Comparison of ENCODE assay signal across 7 cellular contexts in the genomic region with DNA sequence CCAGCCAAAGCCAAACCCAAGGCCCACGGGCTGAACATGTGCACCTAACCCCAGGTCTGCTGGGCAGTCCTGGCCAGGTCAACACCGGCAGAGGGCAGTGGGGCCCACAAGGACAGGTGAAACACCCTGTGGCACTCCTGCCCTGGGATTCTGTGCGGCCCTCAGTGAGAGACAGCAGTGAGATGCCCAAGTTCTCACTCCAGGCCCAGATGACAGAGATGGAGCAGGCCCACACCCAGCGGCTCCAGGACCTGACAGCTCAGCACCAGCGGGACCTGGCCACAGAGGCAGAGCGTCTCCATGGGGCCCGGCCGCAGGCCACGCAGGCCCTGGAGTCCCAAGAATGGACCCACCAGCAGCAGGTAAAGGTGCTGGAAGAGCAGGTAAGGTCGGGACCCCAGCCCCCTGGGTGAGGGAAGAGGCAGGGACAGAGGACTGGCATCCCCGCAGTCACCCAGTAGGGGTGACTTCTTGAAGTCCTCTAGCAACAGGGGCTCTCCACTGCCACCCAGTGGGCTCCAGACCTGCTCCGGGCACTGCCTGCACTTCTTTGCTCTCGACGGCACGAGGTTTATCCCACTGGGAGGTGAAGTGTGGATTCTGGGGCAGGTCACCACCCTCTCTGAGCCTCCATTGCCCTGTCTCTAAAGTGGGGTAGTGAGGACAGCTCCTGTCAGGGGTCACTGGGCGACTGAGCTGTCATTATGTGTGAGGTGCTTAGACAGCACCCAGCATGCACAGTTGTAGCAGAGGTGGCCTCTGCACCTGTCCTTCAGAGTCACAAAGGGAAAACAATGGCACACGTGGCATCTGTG. TPM values are rescaled to one million over a fixed set of nuclear protein-coding genes. Genes with fewer than 3 reads are reported as not detected.
DNase-seq lines count a peak whose midpoint lies in the region; ATAC-seq and TF ChIP-seq lines count a peak whose summit lies in the region.

No MANE protein-coding gene starts in this region.

- no peaks in the 10 kb centered on the region for H3K9me2 ChIP-seq in GM23338 (ENCODE audit: insufficient read depth)

- no peak overlapping the region for H3K27ac Mint-ChIP-seq in GM23338

- H3K9me3 Mint-ChIP-seq in GM23338: no peaks in the 10 kb centered on the region; the same call in 1 of the 3 replicates

- TF ChIP-seq CTCF in GM23338 (conservative IDR thresholded peaks at IDR 0.05; ENCODE audit: low read depth in 2 of 2) (peak; percentile 45 to 70), OCI-LY3 (IDR thresholded peaks at IDR 0.05; ENCODE audit: low read depth, low read length) (peak; percentile 48), fibroblast of lung (conservative IDR thresholded peaks at IDR 0.05 in 1 of 2, IDR thresholded peaks at IDR 0.05 in 1 of 2; ENCODE audit: low read depth in 1 of 2, low read length in 2 of 2) (peak; percentile 36 to 53), smooth muscle cell (IDR thresholded peaks at IDR 0.05; ENCODE audit: borderline replicate concordance, insufficient read depth, poor library complexity, severe bottlenecking) (peak; percentile 25)

- H3K4me1 ChIP-seq in GM23338 (ENCODE audit: insufficient read depth) (no peaks in the 10 kb centered on the region), OCI-LY3 (ENCODE audit: low read length) (peaks cover 6% of the 10 kb centered on the region), fibroblast of lung (ENCODE audit: control insufficient read depth, extremely low read depth, insufficient read depth, low read length) (peaks cover 25% of the 10 kb centered on the region), smooth muscle cell (ENCODE audit: low read depth) (no peaks in the 10 kb centered on the region)

- no peak overlapping the region for H3K9ac ChIP-seq in OCI-LY3 (ENCODE audit: low read length)
- H3K9ac ChIP-seq in fibroblast of lung (ENCODE audit: insufficient read depth, low read length): no peak overlapping the region
- no peak overlapping the region for H3K9ac ChIP-seq in smooth muscle cell (ENCODE audit: low read depth)

- no peak overlapping the region for H3K4me3 ChIP-seq in GM23338
- H3K4me3 ChIP-seq in OCI-LY3 (ENCODE audit: low read length): no peak overlapping the region
- no peak overlapping the region for H3K4me3 ChIP-seq in fibroblast of lung (replicated peaks in 1 of 4; ENCODE audit: control extremely low read depth in 1 of 4, insufficient read depth in 1 of 4, low read depth in 3 of 4, low read length in 4 of 4)
- no peak overlapping the region for H3K4me3 ChIP-seq in smooth muscle cell

- H3K4me1 Mint-ChIP-seq in GM23338: no peaks in the 10 kb centered on the region

- H3K79me2 ChIP-seq in GM23338 (replicated peaks; ENCODE audit: insufficient read depth): no peaks in the 10 kb centered on the region
- H3K79me2 ChIP-seq in OCI-LY3 (ENCODE audit: low read length): no peaks in the 10 kb centered on the region
- no peaks in the 10 kb centered on the region for H3K79me2 ChIP-seq in fibroblast of lung (ENCODE audit: control insufficient read depth, insufficient read depth, low read length)
- H3K79me2 ChIP-seq in smooth muscle cell (ENCODE audit: low read depth): no peaks in the 10 kb centered on the region

- no peak overlapping the region for H3K27ac ChIP-seq in GM23338 (ENCODE audit: low read depth)
- H3K27ac ChIP-seq in OCI-LY3 (ENCODE audit: low read length): no peak overlapping the region
- no peak overlapping the region for H3K27ac ChIP-seq in fibroblast of lung (ENCODE audit: insufficient read depth, low read length)
- H3K27ac ChIP-seq in smooth muscle cell (ENCODE audit: low read depth): no peak overlapping the region

- H4K20me1 ChIP-seq in GM23338 (replicated peaks; ENCODE audit: insufficient read depth) (no peaks in the 10 kb centered on the region), OCI-LY3 (ENCODE audit: insufficient read depth, low read length) (no peaks in the 10 kb centered on the region), fibroblast of lung (ENCODE audit: control insufficient read depth, extremely low read depth, insufficient read depth, low read length) (no peaks in the 10 kb centered on the region), smooth muscle cell (ENCODE audit: low read depth) (no peaks in the 10 kb centered on the region)

- H3K27me3 ChIP-seq in GM23338 (ENCODE audit: insufficient read depth) (no peaks in the 10 kb centered on the region), OCI-LY3 (ENCODE audit: low read depth, low read length) (no peaks in the 10 kb centered on the region), fibroblast of lung (ENCODE audit: control insufficient read depth, insufficient read depth, low read length) (no peaks in the 10 kb centered on the region), smooth muscle cell (ENCODE audit: low read depth) (no peaks in the 10 kb centered on the region)

- H3K27me3 Mint-ChIP-seq in GM23338 (ENCODE audit: insufficient read depth, low read depth, poor library complexity): peaks cover 14% of the 10 kb centered on the region

- no peaks in the 10 kb centered on the region for H3F3A ChIP-seq in GM23338 (replicated peaks; ENCODE audit: low read depth)
- no peaks in the 10 kb centered on the region for H3F3A ChIP-seq in smooth muscle cell (ENCODE audit: low read depth)

- peak; percentile 63 for DNase-seq in GM23338 (ENCODE audit: low spot score)
- peak; percentile 23 to 32 for DNase-seq in fibroblast of lung (ENCODE audit: low read depth in 2 of 2)
- DNase-seq in smooth muscle cell (lab: John Stamatoyannopoulos, UW; ENCODE audit: unreplicated experiment): no peak
- no peak for DNase-seq in NCI-H2107 (lab: John Stamatoyannopoulos, UW)
- DNase-seq in AG20443 (ENCODE audit: low spot score): no peak
- DNase-seq in central memory CD4-positive, alpha-beta T cell: no peak

- no peaks in the 10 kb centered on the region for H3K36me3 Mint-ChIP-seq in GM23338 (ENCODE audit: low read depth)

- H3K4me2 ChIP-seq in GM23338 (no peak overlapping the region), OCI-LY3 (ENCODE audit: low read length) (no peak overlapping the region), fibroblast of lung (ENCODE audit: extremely low read depth, insufficient read depth, low read length) (no peak overlapping the region), smooth muscle cell (no peak overlapping the region)

- 74% methylated on average over 17 of the region's 17 CpGs for WGBS in smooth muscle cell (ENCODE audit: low lambda C conversion rate)

- ATAC-seq in GM23338: peak; percentile 83

- no peak overlapping the region for H3K4me3 Mint-ChIP-seq in GM23338

- H3K9me3 ChIP-seq in OCI-LY3 (ENCODE audit: insufficient read depth, low read length) (no peaks in the 10 kb centered on the region), fibroblast of lung (ENCODE audit: control insufficient read depth, insufficient read depth, low read depth, low read length) (no peaks in the 10 kb centered on the region), smooth muscle cell (replicated peaks; ENCODE audit: low read depth) (no peaks in the 10 kb centered on the region)

- H2AFZ ChIP-seq in GM23338 (no peak overlapping the region), OCI-LY3 (ENCODE audit: low read depth, low read length) (no peak overlapping the region), fibroblast of lung (ENCODE audit: low read length) (no peak overlapping the region), smooth muscle cell (ENCODE audit: low read depth) (no peak overlapping the region)

- H3K36me3 ChIP-seq in GM23338 (ENCODE audit: insufficient read depth): no peaks in the 10 kb centered on the region
- no peaks in the 10 kb centered on the region for H3K36me3 ChIP-seq in OCI-LY3 (replicated peaks; ENCODE audit: low read depth, low read length)
- no peaks in the 10 kb centered on the region for H3K36me3 ChIP-seq in fibroblast of lung (ENCODE audit: control insufficient read depth, insufficient read depth, low read length)
- no peaks in the 10 kb centered on the region for H3K36me3 ChIP-seq in smooth muscle cell (ENCODE audit: low read depth)

TF ChIP-seq in GM23338, 12 proteins besides CTCF, POLR2A, EP300 and RAD21 (continues in another document):
- TF ChIP-seq JUNB (IDR thresholded peaks at IDR 0.05; ENCODE audit: unreplicated experiment) (no peak), EZH2 (IDR thresholded peaks at IDR 0.05; ENCODE audit: low read depth, unreplicated experiment) (no peak), ZNF331 (CRISPR knock-in tag; IDR thresholded peaks at IDR 0.05; ENCODE audit: low read depth) (no peak)
- TF ChIP-seq, protein P1, sequence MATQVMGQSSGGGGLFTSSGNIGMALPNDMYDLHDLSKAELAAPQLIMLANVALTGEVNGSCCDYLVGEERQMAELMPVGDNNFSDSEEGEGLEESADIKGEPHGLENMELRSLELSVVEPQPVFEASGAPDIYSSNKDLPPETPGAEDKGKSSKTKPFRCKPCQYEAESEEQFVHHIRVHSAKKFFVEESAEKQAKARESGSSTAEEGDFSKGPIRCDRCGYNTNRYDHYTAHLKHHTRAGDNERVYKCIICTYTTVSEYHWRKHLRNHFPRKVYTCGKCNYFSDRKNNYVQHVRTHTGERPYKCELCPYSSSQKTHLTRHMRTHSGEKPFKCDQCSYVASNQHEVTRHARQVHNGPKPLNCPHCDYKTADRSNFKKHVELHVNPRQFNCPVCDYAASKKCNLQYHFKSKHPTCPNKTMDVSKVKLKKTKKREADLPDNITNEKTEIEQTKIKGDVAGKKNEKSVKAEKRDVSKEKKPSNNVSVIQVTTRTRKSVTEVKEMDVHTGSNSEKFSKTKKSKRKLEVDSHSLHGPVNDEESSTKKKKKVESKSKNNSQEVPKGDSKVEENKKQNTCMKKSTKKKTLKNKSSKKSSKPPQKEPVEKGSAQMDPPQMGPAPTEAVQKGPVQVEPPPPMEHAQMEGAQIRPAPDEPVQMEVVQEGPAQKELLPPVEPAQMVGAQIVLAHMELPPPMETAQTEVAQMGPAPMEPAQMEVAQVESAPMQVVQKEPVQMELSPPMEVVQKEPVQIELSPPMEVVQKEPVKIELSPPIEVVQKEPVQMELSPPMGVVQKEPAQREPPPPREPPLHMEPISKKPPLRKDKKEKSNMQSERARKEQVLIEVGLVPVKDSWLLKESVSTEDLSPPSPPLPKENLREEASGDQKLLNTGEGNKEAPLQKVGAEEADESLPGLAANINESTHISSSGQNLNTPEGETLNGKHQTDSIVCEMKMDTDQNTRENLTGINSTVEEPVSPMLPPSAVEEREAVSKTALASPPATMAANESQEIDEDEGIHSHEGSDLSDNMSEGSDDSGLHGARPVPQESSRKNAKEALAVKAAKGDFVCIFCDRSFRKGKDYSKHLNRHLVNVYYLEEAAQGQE (IDR thresholded peaks at IDR 0.05; ENCODE audit: unreplicated experiment): no peak

RNA-seq across cellular contexts. Expression of a gene that starts 8.8 kb away (rescaled TPM):
- 1.1 and 2.8 TPM in 2 replicates for total RNA-seq in GM23338 (2014; rRNA removed; shearing (Covaris generic))
- 1.3 and 1.5 TPM in 2 replicates for polyA plus RNA-seq in GM23338 (2016; fragmentation: Nextera tagmentation; extraction: Ambion mirVana)
- 39.5 and 53.2 TPM in 2 replicates for total RNA-seq in fibroblast of lung
- 10.1 and 27.2 TPM in 2 replicates for polyA plus RNA-seq in fibroblast of lung
- 17.4 and 52.1 TPM in 2 replicates for polyA plus RNA-seq in fibroblast of lung (2012)
- polyA minus RNA-seq in fibroblast of lung (ENCODE audit: low replicate concordance): 37.9 and 67.9 TPM in 2 replicates
- total RNA-seq in smooth muscle cell: 0.36 and 0.81 TPM in 2 replicates
- polyA plus RNA-seq in smooth muscle cell: 1.1 and 3.0 TPM in 2 replicates

Comparison
In these comparisons a context has a peak if more than half of its experiments do, and no peak if none do; other contexts are left out.
1. DNase-seq: peak in GM23338 (single experiment) and fibroblast of lung (2 of 2); none in smooth muscle cell (single experiment), NCI-H2107 (single experiment), AG20443 (single experiment) and central memory CD4-positive, alpha-beta T cell (single experiment).
2. RNA of a gene that starts 8.8 kb away (total RNA-seq): 39.5 to 53.2 TPM in fibroblast of lung; 1.1 to 2.8 TPM in GM23338 and 0.36 to 0.81 TPM in smooth muscle cell; every median in the first group is over 10 times any median in the second.
3. Peak in every context shown above with its lines, with median percentiles within 50 percentile points of each other: CTCF ChIP-seq.